17 cellular contexts compared by ENCODE assay signal in genomic region chr6:111050265-111051023, GRCh38.
"Had no signal": no experiment of that assay in that cellular context is flagged by ENCODE, and none has a peak within 500 bp of the region (broad histone marks: within the 10 kb centered on the region; RNA-seq: fewer than 3 reads in every experiment).

No MANE protein-coding gene starts in this region.

- H3K4me3 ChIP-seq: PC-9 had no signal

- H2AFZ ChIP-seq: PC-9 had no signal

- H3K4me2 ChIP-seq: PC-9 had no signal

- ATAC-seq: activated CD8-positive, alpha-beta memory T cell treated with anti-CD3 and anti-CD28 coated beads, Interleukin-2, amount 10 ng/mL, durations not matched to agents 7 days and 5 days; T-helper 17 cell had no signal

- H3K27ac ChIP-seq: PC-9 had no signal

- DNase-seq: activated B cell treated with CpG ODN at 0.5 μM for 24 hours; activated CD4-positive, alpha-beta T cell treated with anti-CD3 and anti-CD28 coated beads for 1 hour; activated CD4-positive, alpha-beta T cell treated with anti-CD3 and anti-CD28 coated beads, Interleukin-2, amount 10 ng/mL, durations not matched to agents 24 days and 14 days; activated CD4-positive, alpha-beta T cell treated with anti-CD3 and anti-CD28 coated beads, Interleukin-2, amount 50 U/mL, for 48 hours; activated CD8-positive, alpha-beta memory T cell treated with anti-CD3 and anti-CD28 coated beads, Interleukin-2, amount 10 ng/mL, durations not matched to agents 7 days and 5 days; activated effector memory CD4-positive, alpha-beta T cell treated with Interleukin-2 at 50 U/mL for 16 hours; activated naive CD4-positive, alpha-beta T cell treated with anti-CD3 and anti-CD28 coated beads for 36 hours; activated T-cell treated with anti-CD3 and anti-CD28 coated beads, Interleukin-2, amount 50 U/mL, for 24 hours; NCI-H146; NCI-H187 treated with DMSO at 0.1 percent for 48 hours; NCI-H2081 treated with DMSO at 0.1 percent for 48 hours; NCI-H446; NCI-H524; PC-9; SIG-M5; T-helper 17 cell; T-helper 9 cell had no signal
